ENCODE assay signal across 8 cellular contexts in genomic region chr15:88620995-88621772, GRCh38. TPM values are rescaled to one million over a fixed set of nuclear protein-coding genes. Genes with fewer than 3 reads are reported as not detected.
DNase-seq lines count a peak whose midpoint lies in the region; ATAC-seq and TF ChIP-seq lines count a peak whose summit lies in the region.

AEN (plus strand) TSS chr15:88621340; CDS start chr15:88626210, 4,870 bp downstream.

- H3K27ac ChIP-seq in C4-2B = peak within 1 kb of the TSS; percentile 95

- peaks cover 42% of the 10 kb centered on the region for H3K4me1 Mint-ChIP-seq in activated CD4-positive, alpha-beta T cell treated with anti-CD3 and anti-CD28 coated beads, Interleukin-2, amount 10 ng/mL, durations not matched to agents 24 days and 14 days

- peak within 1 kb of the TSS; percentile 94 for H3K4me3 Mint-ChIP-seq in activated CD4-positive, alpha-beta T cell treated with anti-CD3 and anti-CD28 coated beads, Interleukin-2, amount 10 ng/mL, durations not matched to agents 24 days and 14 days

- intact Hi-C loops in activated CD4-positive, alpha-beta T cell treated with anti-CD3 and anti-CD28 coated beads, Interleukin-2, amount 10 ng/mL, durations not matched to agents 24 days and 14 days (cut with micrococcal nuclease) = loop anchor here (1.0 to 5.0 kb wide), 3 partner anchors 75 to 956 kb away; partner anchors contain the start of genes DET1 and TICRR

- H3K36me3 Mint-ChIP-seq in activated CD4-positive, alpha-beta T cell treated with anti-CD3 and anti-CD28 coated beads, Interleukin-2, amount 10 ng/mL, durations not matched to agents 24 days and 14 days (ENCODE audit: low read depth) = peaks cover 38% of the 10 kb centered on the region

- TF ChIP-seq CTCF in C4-2B (conservative IDR thresholded peaks at IDR 0.05) = no peak

- peaks cover under 1% of the 10 kb centered on the region for H3K27me3 Mint-ChIP-seq in activated CD4-positive, alpha-beta T cell treated with anti-CD3 and anti-CD28 coated beads, Interleukin-2, amount 10 ng/mL, durations not matched to agents 24 days and 14 days

- H3K27ac Mint-ChIP-seq in activated CD4-positive, alpha-beta T cell treated with anti-CD3 and anti-CD28 coated beads, Interleukin-2, amount 10 ng/mL, durations not matched to agents 24 days and 14 days = peak within 1 kb of the TSS; percentile 93

- ATAC-seq in GM19372 (IDR thresholded peaks at IDR 0.05; ENCODE audit: low read depth, unreplicated experiment) (peak; percentile 96), HG03521 (IDR thresholded peaks at IDR 0.05; ENCODE audit: unreplicated experiment) (peak; percentile 96)

- DNase-seq in NCI-H69 (lab: John Stamatoyannopoulos, UW) = peak; percentile 94
- DNase-seq in activated CD4-positive, alpha-beta T cell treated with anti-CD3 and anti-CD28 coated beads, Interleukin-2, amount 10 ng/mL, durations not matched to agents 24 days and 14 days = peak; percentile 99
- DNase-seq in cortex of kidney (lab: John Stamatoyannopoulos, UW) = peak; percentile 74
- peak; percentile 99 for DNase-seq in left kidney (ENCODE audit: low read depth, low spot score)
- DNase-seq in stimulated activated CD4-positive, alpha-beta T cell treated with anti-CD3 and anti-CD28 coated beads, Interleukin-1b, Interleukin-23, amount 100 ng/mL, for 48 hours = peak; percentile 95

- H3K9me3 Mint-ChIP-seq in activated CD4-positive, alpha-beta T cell treated with anti-CD3 and anti-CD28 coated beads, Interleukin-2, amount 10 ng/mL, durations not matched to agents 24 days and 14 days = no peaks in the 10 kb centered on the region

RNA-seq across cellular contexts. Expression of gene AEN, which starts in this region (rescaled TPM):
- 72.4 and 75.7 TPM in 2 replicates for total RNA-seq in activated CD4-positive, alpha-beta T cell treated with anti-CD3 and anti-CD28 coated beads, Interleukin-2, amount 10 ng/mL, durations not matched to agents 24 days and 14 days

Comparison
In these comparisons a context has a peak if more than half of its experiments do, and no peak if none do; other contexts are left out.
1. Peak in every context shown above with its lines: DNase-seq, ATAC-seq and H3K27ac ChIP-seq.